ENCODE assay signal across 1 cellular context in genomic region chr10:100986952-100987684, GRCh38.
TF ChIP-seq lines count a peak whose summit lies in the region.

TSS of gene MRPL43 (minus strand) at chr10:100987497. CDS start at chr10:100987443, 54 bp downstream.
TSS of gene TWNK (plus strand) at chr10:100987543. CDS start at chr10:100988211, 668 bp downstream.

TF ChIP-seq in HepG2, 621 proteins besides CTCF, POLR2A, EP300 and RAD21 (continued from another document and continues in another):
- TF ChIP-seq, protein P1, sequence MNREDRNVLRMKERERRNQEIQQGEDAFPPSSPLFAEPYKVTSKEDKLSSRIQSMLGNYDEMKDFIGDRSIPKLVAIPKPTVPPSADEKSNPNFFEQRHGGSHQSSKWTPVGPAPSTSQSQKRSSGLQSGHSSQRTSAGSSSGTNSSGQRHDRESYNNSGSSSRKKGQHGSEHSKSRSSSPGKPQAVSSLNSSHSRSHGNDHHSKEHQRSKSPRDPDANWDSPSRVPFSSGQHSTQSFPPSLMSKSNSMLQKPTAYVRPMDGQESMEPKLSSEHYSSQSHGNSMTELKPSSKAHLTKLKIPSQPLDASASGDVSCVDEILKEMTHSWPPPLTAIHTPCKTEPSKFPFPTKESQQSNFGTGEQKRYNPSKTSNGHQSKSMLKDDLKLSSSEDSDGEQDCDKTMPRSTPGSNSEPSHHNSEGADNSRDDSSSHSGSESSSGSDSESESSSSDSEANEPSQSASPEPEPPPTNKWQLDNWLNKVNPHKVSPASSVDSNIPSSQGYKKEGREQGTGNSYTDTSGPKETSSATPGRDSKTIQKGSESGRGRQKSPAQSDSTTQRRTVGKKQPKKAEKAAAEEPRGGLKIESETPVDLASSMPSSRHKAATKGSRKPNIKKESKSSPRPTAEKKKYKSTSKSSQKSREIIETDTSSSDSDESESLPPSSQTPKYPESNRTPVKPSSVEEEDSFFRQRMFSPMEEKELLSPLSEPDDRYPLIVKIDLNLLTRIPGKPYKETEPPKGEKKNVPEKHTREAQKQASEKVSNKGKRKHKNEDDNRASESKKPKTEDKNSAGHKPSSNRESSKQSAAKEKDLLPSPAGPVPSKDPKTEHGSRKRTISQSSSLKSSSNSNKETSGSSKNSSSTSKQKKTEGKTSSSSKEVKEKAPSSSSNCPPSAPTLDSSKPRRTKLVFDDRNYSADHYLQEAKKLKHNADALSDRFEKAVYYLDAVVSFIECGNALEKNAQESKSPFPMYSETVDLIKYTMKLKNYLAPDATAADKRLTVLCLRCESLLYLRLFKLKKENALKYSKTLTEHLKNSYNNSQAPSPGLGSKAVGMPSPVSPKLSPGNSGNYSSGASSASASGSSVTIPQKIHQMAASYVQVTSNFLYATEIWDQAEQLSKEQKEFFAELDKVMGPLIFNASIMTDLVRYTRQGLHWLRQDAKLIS (CRISPR knock-in tag; IDR thresholded peaks at IDR 0.05), result 0 out of 2 replicates have a peak, but pooled peaks have one; percentile 45
- peak; percentile 24; the same call in 1 of the 2 replicates for TF ChIP-seq ZMYM3 (CRISPR knock-in tag; IDR thresholded peaks at IDR 0.05)
- peak; percentile 12; the same call in 1 of the 2 replicates for TF ChIP-seq ZNF790 (CRISPR knock-in tag; IDR thresholded peaks at IDR 0.05; ENCODE audit: borderline replicate concordance)
- no peak for TF ChIP-seq ZBTB3 (CRISPR knock-in tag; IDR thresholded peaks at IDR 0.05; ENCODE audit: borderline replicate concordance, low read depth)
- no peak for TF ChIP-seq ZFP36 (IDR thresholded peaks at IDR 0.05; ENCODE audit: borderline replicate concordance, low read depth, low read length, partially characterized antibody)
- peak; percentile 61; the same call in 1 of the 2 replicates for TF ChIP-seq AHR (CRISPR knock-in tag; IDR thresholded peaks at IDR 0.05)
- TF ChIP-seq, protein P2, sequence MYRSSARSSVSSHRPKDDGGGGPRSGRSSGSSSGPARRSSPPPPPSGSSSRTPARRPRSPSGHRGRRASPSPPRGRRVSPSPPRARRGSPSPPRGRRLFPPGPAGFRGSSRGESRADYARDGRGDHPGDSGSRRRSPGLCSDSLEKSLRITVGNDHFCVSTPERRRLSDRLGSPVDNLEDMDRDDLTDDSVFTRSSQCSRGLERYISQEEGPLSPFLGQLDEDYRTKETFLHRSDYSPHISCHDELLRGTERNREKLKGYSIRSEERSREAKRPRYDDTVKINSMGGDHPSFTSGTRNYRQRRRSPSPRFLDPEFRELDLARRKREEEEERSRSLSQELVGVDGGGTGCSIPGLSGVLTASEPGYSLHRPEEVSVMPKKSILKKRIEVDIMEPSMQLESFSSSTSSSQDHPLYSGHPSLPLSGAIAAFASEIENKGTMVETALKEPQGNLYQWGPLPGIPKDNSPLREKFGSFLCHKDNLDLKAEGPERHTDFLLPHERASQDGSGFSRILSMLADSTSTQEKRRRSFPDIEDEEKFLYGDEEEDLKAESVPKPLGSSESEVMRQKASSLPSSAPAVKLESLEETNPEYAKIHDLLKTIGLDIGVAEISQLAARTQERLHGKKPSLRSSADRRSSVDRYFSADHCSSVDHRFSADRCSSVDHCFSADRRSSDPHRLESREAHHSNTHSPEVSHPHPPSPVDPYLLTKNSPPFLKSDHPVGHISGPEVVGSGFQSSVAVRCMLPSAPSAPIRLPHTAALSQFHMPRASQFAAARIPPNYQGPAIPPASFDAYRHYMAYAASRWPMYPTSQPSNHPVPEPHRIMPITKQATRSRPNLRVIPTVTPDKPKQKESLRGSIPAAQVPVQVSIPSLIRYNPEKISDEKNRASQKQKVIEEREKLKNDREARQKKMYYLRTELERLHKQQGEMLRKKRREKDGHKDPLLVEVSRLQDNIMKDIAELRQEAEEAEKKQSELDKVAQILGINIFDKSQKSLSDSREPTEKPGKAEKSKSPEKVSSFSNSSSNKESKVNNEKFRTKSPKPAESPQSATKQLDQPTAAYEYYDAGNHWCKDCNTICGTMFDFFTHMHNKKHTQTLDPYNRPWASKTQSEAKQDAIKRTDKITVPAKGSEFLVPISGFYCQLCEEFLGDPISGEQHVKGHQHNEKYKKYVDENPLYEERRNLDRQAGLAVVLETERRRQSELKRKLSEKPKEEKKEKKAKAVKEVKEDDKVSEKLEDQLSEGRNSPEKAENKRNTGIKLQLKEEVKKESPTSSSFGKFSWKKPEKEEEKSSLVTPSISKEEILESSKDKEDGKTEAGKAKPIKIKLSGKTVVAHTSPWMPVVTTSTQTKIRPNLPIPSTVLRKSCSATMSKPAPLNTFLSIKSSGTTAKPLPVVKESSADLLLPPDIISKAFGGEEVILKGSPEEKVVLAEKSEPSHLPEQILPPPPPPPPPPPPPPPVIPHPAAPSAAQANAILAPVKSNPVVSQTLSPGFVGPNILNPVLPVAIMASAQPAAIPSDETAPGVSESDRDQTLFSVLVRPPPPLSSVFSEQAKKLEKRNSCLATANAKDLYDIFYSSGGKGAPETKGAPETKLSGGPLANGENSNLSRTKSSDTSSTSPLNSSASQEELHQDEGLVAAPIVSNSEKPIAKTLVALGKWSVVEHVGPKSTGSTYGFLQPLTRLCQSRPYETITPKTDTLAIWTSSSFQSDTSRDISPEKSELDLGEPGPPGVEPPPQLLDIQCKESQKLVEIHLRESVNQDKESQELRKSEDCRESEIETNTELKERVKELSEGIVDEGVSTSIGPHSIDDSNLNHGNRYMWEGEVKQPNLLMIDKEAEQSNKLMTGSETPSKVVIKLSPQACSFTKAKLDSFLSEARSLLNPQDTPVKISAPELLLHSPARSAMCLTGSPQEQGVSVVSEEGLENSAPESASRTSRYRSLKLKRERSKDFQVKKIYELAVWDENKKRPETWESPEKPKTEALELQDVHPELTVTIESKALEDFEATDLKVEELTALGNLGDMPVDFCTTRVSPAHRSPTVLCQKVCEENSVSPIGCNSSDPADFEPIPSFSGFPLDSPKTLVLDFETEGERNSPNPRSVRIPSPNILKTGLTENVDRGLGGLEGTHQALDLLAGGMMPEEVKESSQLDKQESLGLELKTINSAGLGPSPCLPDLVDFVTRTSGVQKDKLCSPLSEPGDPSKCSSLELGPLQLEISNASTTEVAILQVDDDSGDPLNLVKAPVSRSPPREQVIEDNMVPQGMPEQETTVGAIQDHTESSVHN (CRISPR knock-in tag; IDR thresholded peaks at IDR 0.05), result peak; percentile 35; the same call in 1 of the 2 replicates
- TF ChIP-seq NFKB2 (CRISPR knock-in tag; IDR thresholded peaks at IDR 0.05; ENCODE audit: borderline replicate concordance), result no peak; the same call in 1 of the 2 replicates
- TF ChIP-seq, protein P3, sequence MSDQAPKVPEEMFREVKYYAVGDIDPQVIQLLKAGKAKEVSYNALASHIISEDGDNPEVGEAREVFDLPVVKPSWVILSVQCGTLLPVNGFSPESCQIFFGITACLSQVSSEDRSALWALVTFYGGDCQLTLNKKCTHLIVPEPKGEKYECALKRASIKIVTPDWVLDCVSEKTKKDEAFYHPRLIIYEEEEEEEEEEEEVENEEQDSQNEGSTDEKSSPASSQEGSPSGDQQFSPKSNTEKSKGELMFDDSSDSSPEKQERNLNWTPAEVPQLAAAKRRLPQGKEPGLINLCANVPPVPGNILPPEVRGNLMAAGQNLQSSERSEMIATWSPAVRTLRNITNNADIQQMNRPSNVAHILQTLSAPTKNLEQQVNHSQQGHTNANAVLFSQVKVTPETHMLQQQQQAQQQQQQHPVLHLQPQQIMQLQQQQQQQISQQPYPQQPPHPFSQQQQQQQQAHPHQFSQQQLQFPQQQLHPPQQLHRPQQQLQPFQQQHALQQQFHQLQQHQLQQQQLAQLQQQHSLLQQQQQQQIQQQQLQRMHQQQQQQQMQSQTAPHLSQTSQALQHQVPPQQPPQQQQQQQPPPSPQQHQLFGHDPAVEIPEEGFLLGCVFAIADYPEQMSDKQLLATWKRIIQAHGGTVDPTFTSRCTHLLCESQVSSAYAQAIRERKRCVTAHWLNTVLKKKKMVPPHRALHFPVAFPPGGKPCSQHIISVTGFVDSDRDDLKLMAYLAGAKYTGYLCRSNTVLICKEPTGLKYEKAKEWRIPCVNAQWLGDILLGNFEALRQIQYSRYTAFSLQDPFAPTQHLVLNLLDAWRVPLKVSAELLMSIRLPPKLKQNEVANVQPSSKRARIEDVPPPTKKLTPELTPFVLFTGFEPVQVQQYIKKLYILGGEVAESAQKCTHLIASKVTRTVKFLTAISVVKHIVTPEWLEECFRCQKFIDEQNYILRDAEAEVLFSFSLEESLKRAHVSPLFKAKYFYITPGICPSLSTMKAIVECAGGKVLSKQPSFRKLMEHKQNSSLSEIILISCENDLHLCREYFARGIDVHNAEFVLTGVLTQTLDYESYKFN (CRISPR knock-in tag; conservative IDR thresholded peaks at IDR 0.05), result no peak
- TF ChIP-seq MEF2D (CRISPR knock-in tag; IDR thresholded peaks at IDR 0.05), result peak; percentile 57; the same call in 1 of the 2 replicates
- 0 out of 2 replicates have a peak, but pooled peaks have one; percentile 38 for TF ChIP-seq ZNF431 (CRISPR knock-in tag; IDR thresholded peaks at IDR 0.05; ENCODE audit: borderline replicate concordance, low read depth)
- peak; percentile 47; the same call in 1 of the 2 replicates for TF ChIP-seq ZNF224 (CRISPR knock-in tag; IDR thresholded peaks at IDR 0.05)
- no peak for TF ChIP-seq ZNF12 (CRISPR knock-in tag; IDR thresholded peaks at IDR 0.05)
- TF ChIP-seq, protein P4, sequence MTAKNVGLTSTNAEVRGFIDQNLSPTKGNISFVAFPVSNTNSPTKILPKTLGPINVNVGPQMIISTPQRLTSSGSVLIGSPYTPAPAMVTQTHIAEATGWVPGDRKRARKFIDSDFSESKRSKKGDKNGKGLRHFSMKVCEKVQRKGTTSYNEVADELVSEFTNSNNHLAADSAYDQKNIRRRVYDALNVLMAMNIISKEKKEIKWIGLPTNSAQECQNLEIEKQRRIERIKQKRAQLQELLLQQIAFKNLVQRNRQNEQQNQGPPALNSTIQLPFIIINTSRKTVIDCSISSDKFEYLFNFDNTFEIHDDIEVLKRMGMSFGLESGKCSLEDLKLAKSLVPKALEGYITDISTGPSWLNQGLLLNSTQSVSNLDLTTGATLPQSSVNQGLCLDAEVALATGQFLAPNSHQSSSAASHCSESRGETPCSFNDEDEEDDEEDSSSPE (CRISPR knock-in tag; IDR thresholded peaks at IDR 0.05), result peak; percentile 63; the same call in 1 of the 2 replicates
- TF ChIP-seq FOSL1 (CRISPR knock-in tag; IDR thresholded peaks at IDR 0.05; ENCODE audit: borderline replicate concordance), result no peak
- TF ChIP-seq NFE2L1 (CRISPR knock-in tag; IDR thresholded peaks at IDR 0.05; ENCODE audit: borderline replicate concordance), result no peak
- peak; percentile 9; the same call in 1 of the 2 replicates for TF ChIP-seq BHLHE40 (IDR thresholded peaks at IDR 0.05; ENCODE audit: low read length)
- TF ChIP-seq ZNF614 (CRISPR knock-in tag; IDR thresholded peaks at IDR 0.05; ENCODE audit: borderline replicate concordance), result peak; percentile 63; the same call in 1 of the 2 replicates
- peak; percentile 91 for TF ChIP-seq ZNF619 (CRISPR knock-in tag; IDR thresholded peaks at IDR 0.05)
- TF ChIP-seq DPF2 (CRISPR knock-in tag; IDR thresholded peaks at IDR 0.05; ENCODE audit: borderline replicate concordance, low read depth), result no peak
- TF ChIP-seq, protein P5, sequence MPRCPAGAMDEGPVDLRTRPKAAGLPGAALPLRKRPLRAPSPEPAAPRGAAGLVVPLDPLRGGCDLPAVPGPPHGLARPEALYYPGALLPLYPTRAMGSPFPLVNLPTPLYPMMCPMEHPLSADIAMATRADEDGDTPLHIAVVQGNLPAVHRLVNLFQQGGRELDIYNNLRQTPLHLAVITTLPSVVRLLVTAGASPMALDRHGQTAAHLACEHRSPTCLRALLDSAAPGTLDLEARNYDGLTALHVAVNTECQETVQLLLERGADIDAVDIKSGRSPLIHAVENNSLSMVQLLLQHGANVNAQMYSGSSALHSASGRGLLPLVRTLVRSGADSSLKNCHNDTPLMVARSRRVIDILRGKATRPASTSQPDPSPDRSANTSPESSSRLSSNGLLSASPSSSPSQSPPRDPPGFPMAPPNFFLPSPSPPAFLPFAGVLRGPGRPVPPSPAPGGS (CRISPR knock-in tag; IDR thresholded peaks at IDR 0.05), result peak; percentile 56
- TF ChIP-seq ZGPAT (CRISPR knock-in tag; IDR thresholded peaks at IDR 0.05), result peak; percentile 84
- TF ChIP-seq GLI4 (CRISPR knock-in tag; IDR thresholded peaks at IDR 0.05; ENCODE audit: borderline replicate concordance), result 0 out of 2 replicates have a peak, but pooled peaks have one; percentile 57
- TF ChIP-seq U2AF1 (optimal IDR thresholded peaks at IDR 0.05; ENCODE audit: low read depth, low read length), result no peak
- TF ChIP-seq ZNF326 (CRISPR knock-in tag; IDR thresholded peaks at IDR 0.05; ENCODE audit: borderline replicate concordance), result 0 out of 2 replicates have a peak, but pooled peaks have one; percentile 20
- peak; percentile 63; the same call in 1 of the 2 replicates for TF ChIP-seq SNAPC4 (CRISPR knock-in tag; IDR thresholded peaks at IDR 0.05)
